Comparison of ENCODE assay signal across 11 cellular contexts in the genomic region with DNA sequence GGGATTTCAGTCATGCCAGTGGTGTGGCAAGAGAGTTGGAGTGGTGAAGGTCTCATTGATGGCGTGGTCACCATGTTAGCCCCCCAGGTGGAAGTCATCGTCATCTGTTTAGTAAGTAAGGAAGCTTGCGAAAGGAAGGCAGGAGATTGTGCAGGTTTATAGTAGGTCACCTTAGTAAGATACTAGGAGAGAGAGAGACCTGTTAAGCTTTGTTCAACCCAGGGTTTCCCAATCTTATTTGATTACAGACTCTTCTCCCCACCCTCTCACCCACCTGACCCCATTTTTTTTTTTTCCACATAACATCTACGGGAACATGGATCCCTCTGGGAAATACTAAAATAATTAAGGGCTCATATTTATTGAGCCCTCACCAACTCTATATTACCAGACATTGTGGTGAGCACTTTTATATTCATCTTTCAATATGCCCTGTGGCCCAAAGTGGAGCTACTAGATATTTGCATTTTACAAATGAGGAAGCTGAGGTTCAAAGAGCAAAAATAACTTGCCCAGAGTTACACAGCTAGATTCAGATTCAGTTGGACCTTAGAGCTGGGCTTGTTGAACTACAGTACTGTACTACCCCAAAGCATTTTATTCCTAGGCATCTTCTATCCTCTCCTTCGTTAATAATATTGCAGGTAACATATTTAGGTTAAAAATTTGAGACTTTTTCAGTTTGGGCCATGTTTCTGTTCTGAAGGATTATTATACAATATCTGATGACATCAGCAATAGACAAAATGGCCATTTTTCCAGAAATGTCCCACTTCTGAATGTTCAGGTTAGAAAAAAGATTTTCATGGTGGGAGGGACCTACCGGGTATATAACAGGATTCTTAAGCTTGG. TPM values are rescaled to one million over a fixed set of nuclear protein-coding genes. Genes with fewer than 3 reads are reported as not detected.
DNase-seq lines count a peak whose midpoint lies in the region; ATAC-seq and TF ChIP-seq lines count a peak whose summit lies in the region.
"Had no signal": no experiment of that assay in that cellular context is flagged by ENCODE, and none has a peak within 500 bp of the region (broad histone marks: within the 10 kb centered on the region; RNA-seq: fewer than 3 reads in every experiment).

No MANE protein-coding gene starts in this region.

- 83% methylated on average over 6 of the region's 6 CpGs for WGBS in liver

- no peaks in the 10 kb centered on the region for H3K9me3 ChIP-seq in liver (ENCODE audit: control insufficient read depth in 4 of 4, low read length in 3 of 4)
- H3K9me3 ChIP-seq: Peyer's patch had no signal

- peaks cover 0 to 16% (median 6%) of the 10 kb centered on the region in 4 donors for H3K4me1 ChIP-seq in liver (ENCODE audit: control insufficient read depth in 4 of 4, insufficient read depth in 4 of 4, low read length in 3 of 4)

- H3K4me3 ChIP-seq in liver (ENCODE audit: low read depth in 1 of 3, low read length in 3 of 3), result no peak overlapping the region
- H3K4me3 ChIP-seq: hepatocyte, Peyer's patch had no signal

- peak overlapping the region; percentile 21 to 71 for H3K27ac ChIP-seq in liver (ENCODE audit: low read depth in 1 of 2, low read length in 2 of 2)
- H3K27ac ChIP-seq in caudate nucleus (ENCODE audit: low read depth, low read length), result no peak overlapping the region
- H3K27ac ChIP-seq: hepatocyte, Peyer's patch had no signal

- peaks cover 0 to 28% (median 19%) of the 10 kb centered on the region in 4 donors for H3K36me3 ChIP-seq in liver (ENCODE audit: control insufficient read depth in 4 of 4, insufficient read depth in 3 of 4, low read depth in 1 of 4, low read length in 3 of 4)

- no peak for TF ChIP-seq RAD21 in liver (IDR thresholded peaks at IDR 0.05)

- no peak for DNase-seq in cerebellar cortex (ENCODE audit: low spot score)
- no peak for DNase-seq in NCI-H82 (lab: John Stamatoyannopoulos, UW)
- DNase-seq in NCI-H2171 (lab: John Stamatoyannopoulos, UW), result no peak
- no peak for DNase-seq in caudate nucleus (lab: John Stamatoyannopoulos, UW)
- DNase-seq: activated CD8-positive, alpha-beta memory T cell treated with anti-CD3 and anti-CD28 coated beads, Interleukin-2, amount 50 U/mL, for 4 hours had no signal

- ATAC-seq in GM18868 (IDR thresholded peaks at IDR 0.05; ENCODE audit: unreplicated experiment) (peak; percentile 93), HG02571 (IDR thresholded peaks at IDR 0.05; ENCODE audit: unreplicated experiment) (peak; percentile 89), HG03520 (IDR thresholded peaks at IDR 0.05; ENCODE audit: unreplicated experiment) (peak; percentile 95)

- no peak for TF ChIP-seq CTCF in liver (IDR thresholded peaks at IDR 0.05; ENCODE audit: low read depth, low read length, missing input control)

- H3K27me3 ChIP-seq in liver (ENCODE audit: control insufficient read depth in 4 of 4, insufficient read depth in 4 of 4, low read length in 3 of 4), result no peaks in the 10 kb centered on the region
- H3K27me3 ChIP-seq: hepatocyte, Peyer's patch had no signal

- no peak overlapping the region for H3K9ac ChIP-seq in liver (ENCODE audit: low read depth in 1 of 2, low read length in 2 of 2)

TF ChIP-seq in liver, 16 proteins besides CTCF, POLR2A, EP300 and RAD21:
- no peak for TF ChIP-seq NR2F2 (IDR thresholded peaks at IDR 0.05)
- TF ChIP-seq, protein P1, sequence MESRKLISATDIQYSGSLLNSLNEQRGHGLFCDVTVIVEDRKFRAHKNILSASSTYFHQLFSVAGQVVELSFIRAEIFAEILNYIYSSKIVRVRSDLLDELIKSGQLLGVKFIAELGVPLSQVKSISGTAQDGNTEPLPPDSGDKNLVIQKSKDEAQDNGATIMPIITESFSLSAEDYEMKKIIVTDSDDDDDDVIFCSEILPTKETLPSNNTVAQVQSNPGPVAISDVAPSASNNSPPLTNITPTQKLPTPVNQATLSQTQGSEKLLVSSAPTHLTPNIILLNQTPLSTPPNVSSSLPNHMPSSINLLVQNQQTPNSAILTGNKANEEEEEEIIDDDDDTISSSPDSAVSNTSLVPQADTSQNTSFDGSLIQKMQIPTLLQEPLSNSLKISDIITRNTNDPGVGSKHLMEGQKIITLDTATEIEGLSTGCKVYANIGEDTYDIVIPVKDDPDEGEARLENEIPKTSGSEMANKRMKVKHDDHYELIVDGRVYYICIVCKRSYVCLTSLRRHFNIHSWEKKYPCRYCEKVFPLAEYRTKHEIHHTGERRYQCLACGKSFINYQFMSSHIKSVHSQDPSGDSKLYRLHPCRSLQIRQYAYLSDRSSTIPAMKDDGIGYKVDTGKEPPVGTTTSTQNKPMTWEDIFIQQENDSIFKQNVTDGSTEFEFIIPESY (IDR thresholded peaks at IDR 0.05), result no peak
- TF ChIP-seq GABPA (IDR thresholded peaks at IDR 0.05 in 1 of 2, conservative IDR thresholded peaks at IDR 0.05 in 1 of 2), result no peak
- TF ChIP-seq FOXA2 (IDR thresholded peaks at IDR 0.05), result no peak
- peak; percentile 19 for TF ChIP-seq HNF4G (IDR thresholded peaks at IDR 0.05)
- TF ChIP-seq SP1 (IDR thresholded peaks at IDR 0.05), result no peak
- TF ChIP-seq YY1 (IDR thresholded peaks at IDR 0.05), result no peak
- peak; percentile 42 to 66 for TF ChIP-seq HNF4A (conservative IDR thresholded peaks at IDR 0.05)
- TF ChIP-seq FOXA1 (IDR thresholded peaks at IDR 0.05), result no peak
- TF ChIP-seq, protein P2, sequence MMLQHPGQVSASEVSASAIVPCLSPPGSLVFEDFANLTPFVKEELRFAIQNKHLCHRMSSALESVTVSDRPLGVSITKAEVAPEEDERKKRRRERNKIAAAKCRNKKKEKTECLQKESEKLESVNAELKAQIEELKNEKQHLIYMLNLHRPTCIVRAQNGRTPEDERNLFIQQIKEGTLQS (IDR thresholded peaks at IDR 0.05), result no peak
- no peak for TF ChIP-seq RXRA (IDR thresholded peaks at IDR 0.05)
- TF ChIP-seq JUND (IDR thresholded peaks at IDR 0.05), result no peak
- TF ChIP-seq TAF1 (conservative IDR thresholded peaks at IDR 0.05), result no peak
- TF ChIP-seq, protein P3, sequence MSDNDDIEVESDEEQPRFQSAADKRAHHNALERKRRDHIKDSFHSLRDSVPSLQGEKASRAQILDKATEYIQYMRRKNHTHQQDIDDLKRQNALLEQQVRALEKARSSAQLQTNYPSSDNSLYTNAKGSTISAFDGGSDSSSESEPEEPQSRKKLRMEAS (IDR thresholded peaks at IDR 0.05), result no peak

RNA-seq across cellular contexts. Expression of a gene that starts 13.2 kb away (rescaled TPM):
- 10 to 100 TPM; 48.5 to 51.2 TPM for total RNA-seq in liver
- 10 to 100 TPM; 56.9 to 87.4 TPM for polyA plus RNA-seq in liver

RNA-seq across cellular contexts. Expression of a gene that starts 32.5 kb away (rescaled TPM):
- total RNA-seq in liver, result 10 to 100 TPM; 27.0 to 36.8 TPM
- polyA plus RNA-seq in liver, result 10 to 100 TPM; 19.9 to 27.6 TPM
